In the genomic region with DNA sequence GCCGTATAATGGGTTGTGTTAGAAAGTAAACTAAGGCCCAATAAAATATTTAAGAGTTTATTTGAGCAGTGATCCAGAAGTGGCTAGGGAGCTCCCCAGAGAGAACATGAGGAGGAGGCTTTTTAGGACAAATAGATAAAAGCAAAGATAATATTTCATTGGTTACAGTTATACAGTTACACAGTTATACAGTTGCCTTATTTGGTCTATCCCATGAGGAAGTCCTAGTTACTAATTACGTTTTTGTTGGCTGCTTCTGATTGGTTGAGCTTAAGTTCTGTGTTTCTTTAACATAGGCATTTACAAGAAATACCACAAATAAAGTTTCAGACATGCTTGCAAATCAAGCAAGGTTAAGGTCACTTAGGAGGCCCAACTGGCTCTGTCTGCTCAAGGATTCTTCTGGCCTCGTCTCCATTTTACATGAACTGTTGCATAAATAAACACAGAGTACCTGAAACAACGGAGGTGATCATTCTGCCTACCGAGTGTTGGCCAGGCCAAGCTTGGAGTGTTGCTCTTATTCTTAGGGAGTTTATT, we compare ENCODE assay signal across 8 cellular contexts.
A peak's percentile ranks its signal among the peaks of the same experiment; 100 is the strongest.
DNase-seq lines count a peak whose midpoint lies in the region; ATAC-seq and TF ChIP-seq lines count a peak whose summit lies in the region.

No MANE protein-coding gene starts in this region.

- no peak for TF ChIP-seq CTCF in RWPE1 (conservative IDR thresholded peaks at IDR 0.05; ENCODE audit: low read depth)

- H3K27me3 Mint-ChIP-seq in activated naive CD4-positive, alpha-beta T cell treated with anti-CD3 and anti-CD28 coated beads, Interleukin-2, amount 50 U/mL, for 24 hours, result peaks cover 53% of the 10 kb centered on the region

- DNase-seq in activated naive CD4-positive, alpha-beta T cell treated with Interleukin-2 at 50 U/mL for 16 hours, result no peak
- DNase-seq in RWPE1 (ENCODE audit: low spot score), result peak; percentile 64
- DNase-seq in epidermal melanocyte (ENCODE audit: insufficient read length, low spot score), result peak; percentile 83
- DNase-seq in NCI-H1105 (lab: John Stamatoyannopoulos, UW), result no peak
- DNase-seq in T1000 (lab: John Stamatoyannopoulos, UW), result no peak

- no peaks in the 10 kb centered on the region for H3K9me3 ChIP-seq in muscle layer of duodenum (ENCODE audit: control insufficient read depth in 1 of 2, low read length in 2 of 2)

- no peaks in the 10 kb centered on the region for H3K36me3 ChIP-seq in muscle layer of duodenum (ENCODE audit: control insufficient read depth in 1 of 2, insufficient read depth in 2 of 2, low read length in 2 of 2)

- POLR2A ChIA-PET in RWPE1 (lab: Yijun Ruan, JAX; ENCODE audit: low non-redundant PET), result no interaction called here

- no peak overlapping the region for H3K27ac Mint-ChIP-seq in activated naive CD4-positive, alpha-beta T cell treated with anti-CD3 and anti-CD28 coated beads, Interleukin-2, amount 50 U/mL, for 24 hours

- peaks cover 21% of the 10 kb centered on the region for H3K27me3 ChIP-seq in muscle layer of duodenum (ENCODE audit: low read depth, low read length)

- ATAC-seq in HG02938 (IDR thresholded peaks at IDR 0.05; ENCODE audit: unreplicated experiment), result peak; percentile 92

- peaks cover 13% of the 10 kb centered on the region for H3K4me1 Mint-ChIP-seq in activated naive CD4-positive, alpha-beta T cell treated with anti-CD3 and anti-CD28 coated beads, Interleukin-2, amount 50 U/mL, for 24 hours

- CTCF ChIA-PET in RWPE1 (lab: Yijun Ruan, JAX), result interaction anchor here (0.7 to 1.0 kb wide), 2 partner anchors 12 to 1756 kb away, joined by 3 read pairs; no protein-coding TSS in a partner anchor

- peak overlapping the region; percentile 83 for H3K4me3 Mint-ChIP-seq in activated naive CD4-positive, alpha-beta T cell treated with anti-CD3 and anti-CD28 coated beads, Interleukin-2, amount 50 U/mL, for 24 hours

- H3K9me3 Mint-ChIP-seq in activated naive CD4-positive, alpha-beta T cell treated with anti-CD3 and anti-CD28 coated beads, Interleukin-2, amount 50 U/mL, for 24 hours, result peaks cover 5% of the 10 kb centered on the region

- H3K27ac ChIP-seq in RWPE1 (no peak overlapping the region), muscle layer of duodenum (ENCODE audit: low read length) (no peak overlapping the region)

- peaks cover 6 to 16% of the 10 kb centered on the region in 2 donors for H3K4me1 ChIP-seq in muscle layer of duodenum (ENCODE audit: control insufficient read depth in 1 of 2, insufficient read depth in 2 of 2, low read length in 2 of 2)

- peak overlapping the region; percentile 43 to 86 for H3K4me3 ChIP-seq in muscle layer of duodenum (ENCODE audit: low read depth in 1 of 2, low read length in 2 of 2)

- H3K36me3 Mint-ChIP-seq in activated naive CD4-positive, alpha-beta T cell treated with anti-CD3 and anti-CD28 coated beads, Interleukin-2, amount 50 U/mL, for 24 hours, result peaks cover 2% of the 10 kb centered on the region

Comparison
In these comparisons a context has a peak if more than half of its experiments do, and no peak if none do; other contexts are left out.
1. DNase-seq: peak in RWPE1 (single experiment) and epidermal melanocyte (single experiment); none in activated naive CD4-positive, alpha-beta T cell treated with Interleukin-2 at 50 U/mL for 16 hours (single experiment), NCI-H1105 (single experiment) and T1000 (single experiment).